10 cellular contexts compared by ENCODE assay signal in the genomic region with DNA sequence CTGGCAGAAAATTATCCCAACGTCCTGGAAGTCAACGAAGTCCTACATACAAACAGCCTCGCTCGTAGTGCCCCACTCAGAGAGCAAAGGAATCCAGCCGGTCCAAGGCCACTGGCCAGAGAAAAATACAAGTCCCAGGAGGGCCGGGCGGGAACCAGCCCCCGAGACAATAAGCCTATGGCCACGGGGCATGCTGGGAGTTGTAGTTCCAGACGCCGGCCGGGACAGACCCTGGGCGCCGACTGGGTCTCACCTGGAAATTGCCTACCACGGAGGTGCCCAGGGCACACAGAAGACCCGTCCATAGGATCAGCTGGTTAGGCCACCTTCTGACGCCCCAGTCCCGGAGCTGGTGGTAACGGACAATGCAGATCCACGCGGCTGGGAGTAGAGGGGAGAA. TPM values are rescaled to one million over a fixed set of nuclear protein-coding genes. Genes with fewer than 3 reads are reported as not detected.
DNase-seq lines count a peak whose midpoint lies in the region; TF ChIP-seq lines count a peak whose summit lies in the region.
"Had no signal": no experiment of that assay in that cellular context is flagged by ENCODE, and none has a peak within 500 bp of the region (broad histone marks: within the 10 kb centered on the region; RNA-seq: fewer than 3 reads in every experiment).

No MANE protein-coding gene starts in this region.

- no peak overlapping the region for H4K8ac ChIP-seq in mesendoderm (ENCODE audit: low read depth, low read length)

- no peak overlapping the region for H2BK5ac ChIP-seq in mesendoderm (ENCODE audit: low read length)

- H3K27ac ChIP-seq in Karpas-422 (ENCODE audit: low read length) (no peak overlapping the region), mesendoderm (ENCODE audit: low read depth, low read length) (no peak overlapping the region), MM.1S (ENCODE audit: low read length) (no peak overlapping the region)

- H3K36me3 ChIP-seq in Karpas-422 (ENCODE audit: insufficient read depth, low read length) (no peaks in the 10 kb centered on the region), mesendoderm (ENCODE audit: control insufficient read depth, insufficient read depth, low read length) (no peaks in the 10 kb centered on the region), MM.1S (replicated peaks; ENCODE audit: insufficient read depth, low read length) (no peaks in the 10 kb centered on the region)

- no peak for TF ChIP-seq CTCF in MM.1S (IDR thresholded peaks at IDR 0.05; ENCODE audit: low read length)

- intact Hi-C loops in activated T-helper 2 cell treated with anti-CD3 and anti-CD28 coated beads, Interferon-gamma antibody, Interleukin-2, Interleukin-4, amounts not matched to agents 10 μg/mL and 5 μg/mL and 100 μg/mL, durations not matched to agents 14 hours and 24 hours and 36 hours (cut with micrococcal nuclease), result no loop called here

- H3K4me1 Mint-ChIP-seq in activated T-helper 2 cell treated with anti-CD3 and anti-CD28 coated beads, Interferon-gamma antibody, Interleukin-2, Interleukin-4, amounts not matched to agents 10 μg/mL and 5 μg/mL and 100 μg/mL, durations not matched to agents 14 hours and 24 hours and 36 hours (ENCODE audit: low read depth), result no peaks in the 10 kb centered on the region
- H3K4me1 Mint-ChIP-seq: activated naive CD4-positive, alpha-beta T cell treated with anti-CD3 and anti-CD28 coated beads, Interleukin-2, amount 50 U/mL, for 24 hours had no signal

- peaks cover 3% of the 10 kb centered on the region for H3K4me1 ChIP-seq in Karpas-422 (ENCODE audit: low read length)
- no peaks in the 10 kb centered on the region for H3K4me1 ChIP-seq in mesendoderm (ENCODE audit: control insufficient read depth, low read depth, low read length)
- H3K4me1 ChIP-seq in MM.1S (ENCODE audit: low read length), result no peaks in the 10 kb centered on the region

- no peak overlapping the region for H3K4ac ChIP-seq in mesendoderm (ENCODE audit: low read depth, low read length)

- WGBS in mesendoderm (ENCODE audit: extremely low coverage, insufficient coverage, low lambda C conversion rate), result no CpG with 5 or more reads among the region's 21 CpGs

- H4K5ac ChIP-seq in mesendoderm (ENCODE audit: low read length), result no peak overlapping the region

- no peak overlapping the region for H2BK120ac ChIP-seq in mesendoderm (ENCODE audit: low read depth, low read length)

- no peak overlapping the region for H2AFZ ChIP-seq in Karpas-422 (ENCODE audit: low read length)
- H2AFZ ChIP-seq in MM.1S (ENCODE audit: low read length), result no peak overlapping the region

- H3K9me2 ChIP-seq in Karpas-422 (replicated peaks; ENCODE audit: insufficient read depth, low read length), result no peaks in the 10 kb centered on the region
- H3K9me2 ChIP-seq in MM.1S (replicated peaks; ENCODE audit: insufficient read depth, low read length), result no peaks in the 10 kb centered on the region

- no peaks in the 10 kb centered on the region for H3K9me3 ChIP-seq in Karpas-422 (ENCODE audit: low read length)
- H3K9me3 ChIP-seq in MM.1S (replicated peaks; ENCODE audit: insufficient read depth, low read length), result no peaks in the 10 kb centered on the region

- H3K27me3 Mint-ChIP-seq in activated T-helper 2 cell treated with anti-CD3 and anti-CD28 coated beads, Interferon-gamma antibody, Interleukin-2, Interleukin-4, amounts not matched to agents 10 μg/mL and 5 μg/mL and 100 μg/mL, durations not matched to agents 14 hours and 24 hours and 36 hours (ENCODE audit: low read depth), result peaks cover 6% of the 10 kb centered on the region

- H3K36me3 Mint-ChIP-seq in activated T-helper 2 cell treated with anti-CD3 and anti-CD28 coated beads, Interferon-gamma antibody, Interleukin-2, Interleukin-4, amounts not matched to agents 10 μg/mL and 5 μg/mL and 100 μg/mL, durations not matched to agents 14 hours and 24 hours and 36 hours (ENCODE audit: low read depth), result no peaks in the 10 kb centered on the region
- H3K36me3 Mint-ChIP-seq: activated naive CD4-positive, alpha-beta T cell treated with anti-CD3 and anti-CD28 coated beads, Interleukin-2, amount 50 U/mL, for 24 hours; memory B cell had no signal

- H3K79me2 ChIP-seq in Karpas-422 (ENCODE audit: low read length) (no peaks in the 10 kb centered on the region), mesendoderm (ENCODE audit: control insufficient read depth, insufficient read depth, low read length) (no peaks in the 10 kb centered on the region), MM.1S (ENCODE audit: low read length) (no peaks in the 10 kb centered on the region)

- H2BK15ac ChIP-seq in mesendoderm (replicated peaks; ENCODE audit: low read depth), result no peak overlapping the region

- H3K9ac ChIP-seq in Karpas-422 (ENCODE audit: low read length), result no peak overlapping the region
- H3K9ac ChIP-seq in mesendoderm (ENCODE audit: low read length), result peak overlapping the region; percentile 35
- H3K9ac ChIP-seq in MM.1S (ENCODE audit: low read length), result no peak overlapping the region

- no peaks in the 10 kb centered on the region for H3K79me1 ChIP-seq in mesendoderm (ENCODE audit: low read length)

- H3K9me3 Mint-ChIP-seq in activated T-helper 2 cell treated with anti-CD3 and anti-CD28 coated beads, Interferon-gamma antibody, Interleukin-2, Interleukin-4, amounts not matched to agents 10 μg/mL and 5 μg/mL and 100 μg/mL, durations not matched to agents 14 hours and 24 hours and 36 hours, result no peaks in the 10 kb centered on the region
- H3K9me3 Mint-ChIP-seq: activated naive CD4-positive, alpha-beta T cell treated with anti-CD3 and anti-CD28 coated beads, Interleukin-2, amount 50 U/mL, for 24 hours; memory B cell had no signal

- H3K18ac ChIP-seq in mesendoderm (ENCODE audit: low read length), result no peak overlapping the region

- H3K23ac ChIP-seq in mesendoderm (ENCODE audit: low read length), result no peak overlapping the region

- no peak overlapping the region for H3K4me3 Mint-ChIP-seq in activated T-helper 2 cell treated with anti-CD3 and anti-CD28 coated beads, Interferon-gamma antibody, Interleukin-2, Interleukin-4, amounts not matched to agents 10 μg/mL and 5 μg/mL and 100 μg/mL, durations not matched to agents 14 hours and 24 hours and 36 hours (ENCODE audit: low read depth)
- H3K4me3 Mint-ChIP-seq: activated naive CD4-positive, alpha-beta T cell treated with anti-CD3 and anti-CD28 coated beads, Interleukin-2, amount 50 U/mL, for 24 hours; memory B cell had no signal

- peak overlapping the region; percentile 74 for H3K56ac ChIP-seq in mesendoderm (ENCODE audit: low read length)

- no peaks in the 10 kb centered on the region for H3F3A ChIP-seq in MM.1S (ENCODE audit: insufficient read depth, low read length)

- H2AK5ac ChIP-seq in mesendoderm (ENCODE audit: low read length), result no peak overlapping the region

- H4K20me1 ChIP-seq in Karpas-422 (ENCODE audit: insufficient read depth, low read depth, low read length) (no peaks in the 10 kb centered on the region), MM.1S (ENCODE audit: insufficient read depth, low read length) (no peaks in the 10 kb centered on the region)

- peak; percentile 80 for DNase-seq in D341Med (ENCODE audit: low spot score)
- peak; percentile 78 for DNase-seq in Karpas-422
- DNase-seq in dermis blood vessel endothelial cell, result peak; percentile 59
- peak; percentile 90 for DNase-seq in mesendoderm
- DNase-seq in NCI-H1694 (lab: John Stamatoyannopoulos, UW), result no peak
- no peak for DNase-seq in activated T-helper 2 cell treated with anti-CD3 and anti-CD28 coated beads, Interferon-gamma antibody, Interleukin-2, Interleukin-4, amounts not matched to agents 10 μg/mL and 5 μg/mL and 100 μg/mL, durations not matched to agents 14 hours and 24 hours and 36 hours (ENCODE audit: low spot score)
- DNase-seq in MM.1S, result no peak
- DNase-seq in SIG-M5 treated with dmso at 0.1 percent for 504 hours (lab: John Stamatoyannopoulos, UW; ENCODE audit: unreplicated experiment), result no peak

- no peak overlapping the region for H3K27ac Mint-ChIP-seq in activated T-helper 2 cell treated with anti-CD3 and anti-CD28 coated beads, Interferon-gamma antibody, Interleukin-2, Interleukin-4, amounts not matched to agents 10 μg/mL and 5 μg/mL and 100 μg/mL, durations not matched to agents 14 hours and 24 hours and 36 hours
- H3K27ac Mint-ChIP-seq: activated naive CD4-positive, alpha-beta T cell treated with anti-CD3 and anti-CD28 coated beads, Interleukin-2, amount 50 U/mL, for 24 hours; memory B cell had no signal

- H3K27me3 ChIP-seq in Karpas-422 (ENCODE audit: low read length), result no peaks in the 10 kb centered on the region
- H3K27me3 ChIP-seq in mesendoderm (ENCODE audit: insufficient read depth, low read length, poor library complexity), result no peaks in the 10 kb centered on the region
- H3K27me3 ChIP-seq in MM.1S (replicated peaks; ENCODE audit: insufficient read depth, low read length), result no peaks in the 10 kb centered on the region

- H3K4me2 ChIP-seq in Karpas-422 (ENCODE audit: low read depth, low read length, poor library complexity, severe bottlenecking) (no peak overlapping the region), mesendoderm (ENCODE audit: low read length) (peak overlapping the region; percentile 42), MM.1S (ENCODE audit: low read depth, low read length) (no peak overlapping the region)

- H3K4me3 ChIP-seq in Karpas-422 (ENCODE audit: low read length) (no peak overlapping the region), mesendoderm (ENCODE audit: low read length) (no peak overlapping the region), MM.1S (ENCODE audit: low read length) (no peak overlapping the region)

RNA-seq across cellular contexts. Expression of gene TMEM150B, which starts 5.4 kb away (rescaled TPM):
- total RNA-seq in Karpas-422 (2014; rRNA removed; shearing (Covaris generic); ENCODE audit: low replicate concordance), result 0.61 TPM in 1 of 2 replicates, not detected in the other
- not detected in 2 replicates for total RNA-seq in dermis blood vessel endothelial cell
- not detected for polyA plus RNA-seq in mesendoderm (2013, experiment 1 of 2)
- polyA plus RNA-seq in mesendoderm (2013, experiment 2 of 2), result 0.08 TPM
- total RNA-seq in activated T-helper 2 cell treated with anti-CD3 and anti-CD28 coated beads, Interferon-gamma antibody, Interleukin-2, Interleukin-4, amounts not matched to agents 10 μg/mL and 5 μg/mL and 100 μg/mL, durations not matched to agents 14 hours and 24 hours and 36 hours, result 0.41 and 0.46 TPM in 2 replicates

RNA-seq across cellular contexts. Expression of gene KMT5C, which starts 19.9 kb away (rescaled TPM):
- total RNA-seq in Karpas-422 (2014; rRNA removed; shearing (Covaris generic); ENCODE audit: low replicate concordance), result 10.3 and 46.1 TPM in 2 replicates
- total RNA-seq in dermis blood vessel endothelial cell, result 6.1 and 6.7 TPM in 2 replicates
- polyA plus RNA-seq in mesendoderm (2013, experiment 1 of 2), result 9.3 TPM
- polyA plus RNA-seq in mesendoderm (2013, experiment 2 of 2), result 8.7 TPM
- total RNA-seq in activated T-helper 2 cell treated with anti-CD3 and anti-CD28 coated beads, Interferon-gamma antibody, Interleukin-2, Interleukin-4, amounts not matched to agents 10 μg/mL and 5 μg/mL and 100 μg/mL, durations not matched to agents 14 hours and 24 hours and 36 hours, result 34.3 and 35.3 TPM in 2 replicates

RNA-seq across cellular contexts. Expression of gene COX6B2, which starts 34.7 kb away (rescaled TPM):
- total RNA-seq in Karpas-422 (2014; rRNA removed; shearing (Covaris generic); ENCODE audit: low replicate concordance), result not detected in 2 replicates
- not detected in 2 replicates for total RNA-seq in dermis blood vessel endothelial cell
- 0.10 TPM for polyA plus RNA-seq in mesendoderm (2013, experiment 1 of 2)
- polyA plus RNA-seq in mesendoderm (2013, experiment 2 of 2), result 0.10 TPM
- total RNA-seq in activated T-helper 2 cell treated with anti-CD3 and anti-CD28 coated beads, Interferon-gamma antibody, Interleukin-2, Interleukin-4, amounts not matched to agents 10 μg/mL and 5 μg/mL and 100 μg/mL, durations not matched to agents 14 hours and 24 hours and 36 hours, result 1.8 TPM in 1 of 2 replicates, not detected in the other

RNA-seq across cellular contexts. Expression of gene BRSK1, which starts 36.0 kb away (rescaled TPM):
- 15.5 and 31.0 TPM in 2 replicates for total RNA-seq in Karpas-422 (2014; rRNA removed; shearing (Covaris generic); ENCODE audit: low replicate concordance)
- 0.79 and 2.2 TPM in 2 replicates for total RNA-seq in dermis blood vessel endothelial cell
- 11.0 TPM for polyA plus RNA-seq in mesendoderm (2013, experiment 1 of 2)
- 10.9 TPM for polyA plus RNA-seq in mesendoderm (2013, experiment 2 of 2)
- 5.8 and 6.0 TPM in 2 replicates for total RNA-seq in activated T-helper 2 cell treated with anti-CD3 and anti-CD28 coated beads, Interferon-gamma antibody, Interleukin-2, Interleukin-4, amounts not matched to agents 10 μg/mL and 5 μg/mL and 100 μg/mL, durations not matched to agents 14 hours and 24 hours and 36 hours

RNA-seq across cellular contexts. Expression of gene HSPBP1, which starts 39.9 kb away (rescaled TPM):
- total RNA-seq in Karpas-422 (2014; rRNA removed; shearing (Covaris generic); ENCODE audit: low replicate concordance), result 35.0 and 62.5 TPM in 2 replicates
- total RNA-seq in dermis blood vessel endothelial cell, result 23.5 and 41.4 TPM in 2 replicates
- polyA plus RNA-seq in mesendoderm (2013, experiment 1 of 2), result 45.8 TPM
- 45.6 TPM for polyA plus RNA-seq in mesendoderm (2013, experiment 2 of 2)
- total RNA-seq in activated T-helper 2 cell treated with anti-CD3 and anti-CD28 coated beads, Interferon-gamma antibody, Interleukin-2, Interleukin-4, amounts not matched to agents 10 μg/mL and 5 μg/mL and 100 μg/mL, durations not matched to agents 14 hours and 24 hours and 36 hours, result 59.0 and 59.3 TPM in 2 replicates

Comparison
In these comparisons a context has a peak if more than half of its experiments do, and no peak if none do; other contexts are left out.
1. DNase-seq: peak in D341Med (single experiment), Karpas-422 (single experiment), dermis blood vessel endothelial cell (single experiment) and mesendoderm (single experiment); none in NCI-H1694 (single experiment), activated T-helper 2 cell treated with anti-CD3 and anti-CD28 coated beads, Interferon-gamma antibody, Interleukin-2, Interleukin-4, amounts not matched to agents 10 μg/mL and 5 μg/mL and 100 μg/mL, durations not matched to agents 14 hours and 24 hours and 36 hours (single experiment), MM.1S (single experiment) and SIG-M5 treated with dmso at 0.1 percent for 504 hours (single experiment).